Comparison of ENCODE assay signal across 1 cellular context in the genomic region with DNA sequence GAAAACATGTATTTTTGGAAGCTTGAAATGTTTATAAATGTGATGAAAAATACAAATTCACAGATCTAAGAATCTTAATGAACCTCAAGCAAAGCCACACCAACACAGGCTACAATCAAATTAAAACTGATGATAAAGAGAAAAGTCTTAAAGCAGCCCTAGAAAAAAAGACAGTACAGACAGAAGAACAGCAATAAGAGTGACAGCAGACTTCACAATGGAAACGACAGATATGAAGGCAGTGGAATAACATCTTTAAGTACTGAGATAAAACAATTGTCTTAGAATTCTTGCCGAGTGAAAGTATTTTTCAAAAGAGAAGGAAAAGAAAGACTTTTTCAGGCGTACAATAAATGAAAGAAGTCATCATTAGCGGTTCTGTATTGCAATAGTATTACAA.
TF ChIP-seq lines count a peak whose summit lies in the region.

No MANE protein-coding gene starts in this region.

TF ChIP-seq in HepG2, 621 proteins besides CTCF, POLR2A, EP300 and RAD21 (continued from another document):
- TF ChIP-seq ZHX1 (CRISPR knock-in tag; IDR thresholded peaks at IDR 0.05; ENCODE audit: low read depth), result no peak
